8 cellular contexts compared by ENCODE assay signal in the genomic region with DNA sequence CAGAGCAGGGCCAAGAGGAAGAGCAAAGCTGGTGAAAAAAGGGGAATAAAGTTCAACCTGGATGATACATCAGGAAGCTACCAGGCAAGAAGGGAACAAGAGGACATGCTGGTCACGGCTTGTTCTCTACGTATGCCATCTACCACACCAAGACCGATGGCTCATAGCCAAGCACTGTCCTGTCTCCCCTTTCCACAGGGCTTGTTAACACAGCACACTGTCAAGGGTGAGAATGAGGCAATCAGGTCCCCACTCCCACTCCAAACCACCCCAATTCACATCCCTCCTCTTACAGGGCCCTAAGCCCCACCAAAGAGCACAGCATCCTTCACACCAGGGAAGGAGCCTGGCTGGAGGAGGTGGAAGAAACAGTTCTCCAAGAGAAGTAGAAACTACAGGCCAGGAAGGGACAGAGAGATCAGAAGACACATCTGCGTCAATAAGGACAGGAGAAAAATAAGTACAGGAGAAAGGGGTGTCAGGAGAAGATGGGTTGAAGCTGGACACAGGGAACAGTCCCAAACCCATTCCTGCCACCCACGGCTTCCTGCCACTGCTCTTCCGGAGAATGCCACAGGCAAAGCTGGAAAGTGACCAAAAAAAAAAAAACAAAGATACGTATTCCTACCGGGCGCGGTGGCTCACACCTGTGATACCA. TPM values are rescaled to one million over a fixed set of nuclear protein-coding genes. Genes with fewer than 3 reads are reported as not detected.
A peak's percentile ranks its signal among the peaks of the same experiment; 100 is the strongest.
DNase-seq lines count a peak whose midpoint lies in the region; ATAC-seq and TF ChIP-seq lines count a peak whose summit lies in the region.

No MANE protein-coding gene starts in this region.

- POLR2A ChIA-PET in PC-9 (lab: Charles Lee; ENCODE audit: unreplicated experiment): interaction anchor here (0.6 to 1.7 kb wide), 6 partner anchors 8 to 1404 kb away, joined by 3 to 11 read pairs (median 4); partner anchors contain the start of gene ADAM15

- peak overlapping the region; percentile 34 to 68 (median 54) for H3K4me3 Mint-ChIP-seq in CD4-positive, CD25-positive, alpha-beta regulatory T cell
- H3K4me3 Mint-ChIP-seq in effector memory CD8-positive, alpha-beta T cell: no peak overlapping the region

- H2BK12ac ChIP-seq in neuronal stem cell (ENCODE audit: low read length): peak overlapping the region; percentile 70

- H2BK5ac ChIP-seq in neuronal stem cell (ENCODE audit: low read length): peak overlapping the region; percentile 57

- H3K4ac ChIP-seq in neuronal stem cell (ENCODE audit: low read length): no peak overlapping the region

- H2BK15ac ChIP-seq in neuronal stem cell (ENCODE audit: low read length): peak overlapping the region; percentile 1

- peak overlapping the region; percentile 35 for H3K4me3 ChIP-seq in CD4-positive, CD25-positive, alpha-beta regulatory T cell (ENCODE audit: low read depth, low read length)
- peak overlapping the region; percentile 87 for H3K4me3 ChIP-seq in PC-9
- peak overlapping the region in 1 of 2 donors; percentile 50 for H3K4me3 ChIP-seq in neuronal stem cell (ENCODE audit: low read length in 2 of 2)

- peaks cover 0 to 38% (median 29%) of the 10 kb centered on the region in 4 donors for H3K4me1 Mint-ChIP-seq in CD4-positive, CD25-positive, alpha-beta regulatory T cell
- peaks cover 30% of the 10 kb centered on the region in 2 donors for H3K4me1 Mint-ChIP-seq in effector memory CD8-positive, alpha-beta T cell (ENCODE audit: low read depth in 2 of 2)

- H2AK5ac ChIP-seq in neuronal stem cell (ENCODE audit: low read depth, low read length): peak overlapping the region; percentile 3

- no peak for TF ChIP-seq CTCF in PC-9 (conservative IDR thresholded peaks at IDR 0.05)

- H3K9me3 Mint-ChIP-seq in CD4-positive, CD25-positive, alpha-beta regulatory T cell: no peaks in the 10 kb centered on the region
- no peaks in the 10 kb centered on the region for H3K9me3 Mint-ChIP-seq in effector memory CD8-positive, alpha-beta T cell

- no peak overlapping the region for H3K14ac ChIP-seq in neuronal stem cell (ENCODE audit: low read length)

- H2AFZ ChIP-seq in PC-9 (no peak overlapping the region), neuronal stem cell (ENCODE audit: low read length) (no peak overlapping the region)

- no CpG with 5 or more reads among the region's 10 CpGs for WGBS in neuronal stem cell (ENCODE audit: extremely low coverage in 2 of 2, insufficient read length in 2 of 2, insufficient replicate concordance in 1 of 2), 2 donors

- peak overlapping the region; percentile 36 for H3K23ac ChIP-seq in neuronal stem cell (ENCODE audit: low read depth, low read length, poor library complexity)

- CTCF ChIA-PET in PC-9 (lab: Charles Lee): interaction anchor here (0.6 to 2.0 kb wide), 5 partner anchors 23 to 114 kb away, joined by 3 to 17 read pairs (median 4); no protein-coding TSS in a partner anchor

- peak overlapping the region; percentile 93 for H3K18ac ChIP-seq in neuronal stem cell (ENCODE audit: low read length)

- H4K91ac ChIP-seq in neuronal stem cell (ENCODE audit: low read depth, low read length, poor library complexity): peak overlapping the region; percentile 64

- peaks cover 1% of the 10 kb centered on the region; the same call in 1 of the 2 replicates for H4K20me1 ChIP-seq in PC-9 (ENCODE audit: insufficient read depth)

- peak overlapping the region; percentile 72 for H2BK120ac ChIP-seq in neuronal stem cell (ENCODE audit: low read depth, low read length)

- intact Hi-C loops in PC-9 (cut with micrococcal nuclease; ENCODE audit: unreplicated experiment): loop anchor here (2.0 to 5.0 kb wide), 3 partner anchors 45 to 351 kb away; partner anchors contain the start of genes RUSC1 and SLC50A1

- peaks cover 25% of the 10 kb centered on the region for H3K36me3 ChIP-seq in CD4-positive, CD25-positive, alpha-beta regulatory T cell (ENCODE audit: control insufficient read depth, insufficient read depth, low read length)
- H3K36me3 ChIP-seq in PC-9 (ENCODE audit: low read depth) (peaks cover 19% of the 10 kb centered on the region; the same call in 1 of the 2 replicates), neuronal stem cell (replicated peaks in 1 of 2; ENCODE audit: control insufficient read depth in 2 of 2, insufficient read depth in 2 of 2, low read length in 2 of 2) (peaks cover 5 to 31% of the 10 kb centered on the region in 2 donors)

- peaks cover 9% of the 10 kb centered on the region for H3K79me1 ChIP-seq in neuronal stem cell (ENCODE audit: low read depth, low read length)

- peak overlapping the region; percentile 33 for H4K8ac ChIP-seq in neuronal stem cell (ENCODE audit: low read depth, low read length)

- H3K9ac ChIP-seq in neuronal stem cell (ENCODE audit: low read depth, low read length, poor library complexity): peak overlapping the region; percentile 38

- BruUV-seq in PC-9 (replicated peaks; lab: Mats Ljungman, UMichigan): no TSS peak

- H3K4me2 ChIP-seq in PC-9 (peak overlapping the region; percentile 93), neuronal stem cell (ENCODE audit: insufficient read depth, low read length, poor library complexity, severe bottlenecking) (peak overlapping the region; percentile 96)

- DNase-seq in CD4-positive, CD25-positive, alpha-beta regulatory T cell: no peak
- DNase-seq in PC-9: peak in 1 of 2 experiments; percentile 45
- no peak for DNase-seq in effector memory CD8-positive, alpha-beta T cell
- DNase-seq in neuronal stem cell (ENCODE audit: low spot score): no peak
- no peak for DNase-seq in hepatic stellate cell (ENCODE audit: low spot score)
- DNase-seq in MV-4-11 (lab: John Stamatoyannopoulos, UW): no peak
- no peak for DNase-seq in activated gamma-delta T cell treated with Interleukin-2 at 50 U/mL for 16 hours
- DNase-seq in superior temporal gyrus (ENCODE audit: extremely low spot score): no peak

- H3K9me3 ChIP-seq in CD4-positive, CD25-positive, alpha-beta regulatory T cell (ENCODE audit: control insufficient read depth in 2 of 2, low read length in 2 of 2): no peaks in the 10 kb centered on the region
- H3K9me3 ChIP-seq in PC-9 (ENCODE audit: insufficient read depth, low read depth) (no peaks in the 10 kb centered on the region), neuronal stem cell (replicated peaks in 1 of 2; ENCODE audit: control insufficient read depth in 2 of 2, insufficient read depth in 1 of 2, low read depth in 1 of 2, low read length in 2 of 2) (no peaks in the 10 kb centered on the region)

- H3K27me3 ChIP-seq in CD4-positive, CD25-positive, alpha-beta regulatory T cell (ENCODE audit: control insufficient read depth, insufficient read depth, low read length): no peaks in the 10 kb centered on the region
- no peaks in the 10 kb centered on the region for H3K27me3 ChIP-seq in PC-9 (ENCODE audit: insufficient read depth, low read depth)
- no peaks in the 10 kb centered on the region for H3K27me3 ChIP-seq in neuronal stem cell (ENCODE audit: control insufficient read depth in 3 of 3, insufficient read depth in 3 of 3, low read depth in 1 of 3, low read length in 3 of 3)

- H3F3A ChIP-seq in PC-9 (ENCODE audit: insufficient read depth, low read depth): peaks cover 58% of the 10 kb centered on the region

- peaks cover 47% of the 10 kb centered on the region for H3K4me1 ChIP-seq in CD4-positive, CD25-positive, alpha-beta regulatory T cell (ENCODE audit: control insufficient read depth, insufficient read depth, low read length, poor library complexity, severe bottlenecking)
- H3K4me1 ChIP-seq in PC-9 (replicated peaks; ENCODE audit: insufficient read depth) (peaks cover 49% of the 10 kb centered on the region), neuronal stem cell (ENCODE audit: control insufficient read depth in 2 of 2, insufficient read depth in 1 of 2, low read depth in 1 of 2, low read length in 2 of 2) (peaks cover 29 to 38% of the 10 kb centered on the region in 2 donors)

- peaks cover 4% of the 10 kb centered on the region for H3K36me3 Mint-ChIP-seq in CD4-positive, CD25-positive, alpha-beta regulatory T cell
- peaks cover 30% of the 10 kb centered on the region for H3K36me3 Mint-ChIP-seq in effector memory CD8-positive, alpha-beta T cell (ENCODE audit: insufficient read depth)

- no peak for ATAC-seq in CD4-positive, CD25-positive, alpha-beta regulatory T cell (ENCODE audit: low read depth in 2 of 2)
- no peak for ATAC-seq in effector memory CD8-positive, alpha-beta T cell (replicated peaks)

- H3K27me3 Mint-ChIP-seq in CD4-positive, CD25-positive, alpha-beta regulatory T cell: no peaks in the 10 kb centered on the region
- H3K27me3 Mint-ChIP-seq in effector memory CD8-positive, alpha-beta T cell: no peaks in the 10 kb centered on the region

- peak overlapping the region; percentile 26 for H3K27ac ChIP-seq in CD4-positive, CD25-positive, alpha-beta regulatory T cell (ENCODE audit: insufficient read depth, low read length, poor library complexity, severe bottlenecking)
- peak overlapping the region; percentile 97 for H3K27ac ChIP-seq in PC-9
- H3K27ac ChIP-seq in neuronal stem cell (replicated peaks; ENCODE audit: low read length): peak overlapping the region; percentile 74

- no peaks in the 10 kb centered on the region for H3K9me2 ChIP-seq in PC-9 (ENCODE audit: insufficient read depth)

- peaks cover 57% of the 10 kb centered on the region for H3K79me2 ChIP-seq in PC-9 (ENCODE audit: low read depth)

- peak overlapping the region; percentile 60 to 86 (median 66) for H3K27ac Mint-ChIP-seq in CD4-positive, CD25-positive, alpha-beta regulatory T cell
- H3K27ac Mint-ChIP-seq in effector memory CD8-positive, alpha-beta T cell: peak overlapping the region; percentile 33 to 78

RNA-seq across cellular contexts. Expression of gene SHC1, which starts 0.9 kb away (rescaled TPM):
- 71.3 TPM for total RNA-seq in CD4-positive, CD25-positive, alpha-beta regulatory T cell
- 10 to 100 TPM; 27.0 to 40.3 (median 30.3) TPM for polyA plus RNA-seq in CD4-positive, CD25-positive, alpha-beta regulatory T cell
- 162 and 210 TPM in 2 replicates for total RNA-seq in PC-9 (2021)
- 95.8 TPM for polyA plus RNA-seq in neuronal stem cell (2013, experiment 1 of 2)
- polyA plus RNA-seq in neuronal stem cell (2013, experiment 2 of 2): 97.1 TPM

RNA-seq across cellular contexts. Expression of gene CKS1B, which starts 3.0 kb away (rescaled TPM):
- total RNA-seq in CD4-positive, CD25-positive, alpha-beta regulatory T cell: 8.5 TPM
- polyA plus RNA-seq in CD4-positive, CD25-positive, alpha-beta regulatory T cell: 10 to 100 TPM; 51.3 to 60.0 (median 56.4) TPM
- 236 and 300 TPM in 2 replicates for total RNA-seq in PC-9 (2021)
- polyA plus RNA-seq in neuronal stem cell (2013, experiment 1 of 2): 629 TPM
- 633 TPM for polyA plus RNA-seq in neuronal stem cell (2013, experiment 2 of 2)

RNA-seq across cellular contexts. Expression of gene PYGO2, which starts 9.9 kb away (rescaled TPM):
- 41.9 TPM for total RNA-seq in CD4-positive, CD25-positive, alpha-beta regulatory T cell
- 10 to 100 TPM; 30.2 to 47.3 (median 46.9) TPM for polyA plus RNA-seq in CD4-positive, CD25-positive, alpha-beta regulatory T cell
- total RNA-seq in PC-9 (2021): 30.0 and 33.2 TPM in 2 replicates
- polyA plus RNA-seq in neuronal stem cell (2013, experiment 1 of 2): 48.6 TPM
- 48.1 TPM for polyA plus RNA-seq in neuronal stem cell (2013, experiment 2 of 2)

RNA-seq across cellular contexts. Expression of gene FLAD1, which starts 11.7 kb away (rescaled TPM):
- total RNA-seq in CD4-positive, CD25-positive, alpha-beta regulatory T cell: 39.1 TPM
- 10 to 100 TPM; 41.0 to 60.3 (median 44.0) TPM for polyA plus RNA-seq in CD4-positive, CD25-positive, alpha-beta regulatory T cell
- total RNA-seq in PC-9 (2021): 47.9 and 54.2 TPM in 2 replicates
- 42.3 TPM for polyA plus RNA-seq in neuronal stem cell (2013, experiment 1 of 2)
- polyA plus RNA-seq in neuronal stem cell (2013, experiment 2 of 2): 41.1 TPM

RNA-seq across cellular contexts. Expression of gene PBXIP1, which starts 15.6 kb away (rescaled TPM):
- total RNA-seq in CD4-positive, CD25-positive, alpha-beta regulatory T cell: 774 TPM
- 100 to 1,000 TPM; 349 to 464 (median 399) TPM for polyA plus RNA-seq in CD4-positive, CD25-positive, alpha-beta regulatory T cell
- total RNA-seq in PC-9 (2021): 36.3 and 40.2 TPM in 2 replicates
- polyA plus RNA-seq in neuronal stem cell (2013, experiment 1 of 2): 21.9 TPM
- polyA plus RNA-seq in neuronal stem cell (2013, experiment 2 of 2): 21.6 TPM

Comparison
In these comparisons a context has a peak if more than half of its experiments do, and no peak if none do; other contexts are left out.
1. H3K27ac ChIP-seq: peak in every context shown above with its lines; median percentile 97 in PC-9; 74 in neuronal stem cell; 26 in CD4-positive, CD25-positive, alpha-beta regulatory T cell.
2. H3K4me3 Mint-ChIP-seq: peak in CD4-positive, CD25-positive, alpha-beta regulatory T cell (4 of 4); none in effector memory CD8-positive, alpha-beta T cell (0 of 2).
3. RNA of gene CKS1B, which starts 3.0 kb away (total RNA-seq): 236 to 300 TPM in PC-9; 8.5 TPM in CD4-positive, CD25-positive, alpha-beta regulatory T cell (single experiment); every median in the first group is over 10 times any median in the second.